Comparison of ENCODE assay signal across 10 cellular contexts in the genomic region with DNA sequence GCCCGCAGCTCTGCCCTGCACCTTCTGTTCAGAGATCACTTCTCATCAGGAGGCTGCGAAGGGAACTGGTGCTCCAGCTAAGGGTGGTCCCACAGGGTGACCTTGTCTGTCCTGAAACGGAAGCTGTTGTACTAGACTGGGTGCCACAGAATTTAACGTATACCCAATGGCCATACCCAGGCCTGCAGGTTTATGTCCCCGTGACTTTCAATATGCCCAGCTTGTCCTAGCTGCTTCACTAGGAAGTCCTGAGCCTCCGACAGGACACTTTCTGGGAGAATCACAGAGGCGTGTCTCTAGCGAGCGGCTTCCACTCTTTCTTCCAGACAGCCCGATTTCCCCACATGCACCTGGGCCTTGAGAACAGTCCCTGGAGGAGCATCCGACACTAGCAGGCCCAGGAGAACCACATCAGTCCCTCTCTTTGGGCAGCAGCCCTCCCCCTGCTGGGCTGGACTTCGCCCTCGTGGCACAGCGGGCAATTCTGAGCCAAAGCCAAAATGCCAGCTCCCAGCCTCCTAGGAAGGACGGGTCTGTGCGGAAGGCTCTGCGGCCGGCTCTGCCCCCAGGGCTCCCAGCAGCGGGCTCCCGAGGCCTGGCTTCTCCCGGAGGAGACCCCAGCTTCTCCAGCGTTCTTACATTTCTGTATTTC.
A peak's percentile ranks its signal among the peaks of the same experiment; 100 is the strongest.
DNase-seq lines count a peak whose midpoint lies in the region; ATAC-seq and TF ChIP-seq lines count a peak whose summit lies in the region.
"Had no signal": no experiment of that assay in that cellular context is flagged by ENCODE, and none has a peak within 500 bp of the region (broad histone marks: within the 10 kb centered on the region; RNA-seq: fewer than 3 reads in every experiment).

No MANE protein-coding gene starts in this region.

- H3K36me3 Mint-ChIP-seq in Calu3 (ENCODE audit: insufficient read depth, unreplicated experiment) (peaks cover 12% of the 10 kb centered on the region), neural progenitor cell (no peaks in the 10 kb centered on the region)

- no peaks in the 10 kb centered on the region for H3K36me3 ChIP-seq in effector memory CD4-positive, alpha-beta T cell (ENCODE audit: control insufficient read depth, insufficient read depth, low read length)
- no peaks in the 10 kb centered on the region for H3K36me3 ChIP-seq in neural progenitor cell
- H3K36me3 ChIP-seq: ascending aorta, MG63 had no signal

- no peak overlapping the region for H2AFZ ChIP-seq in neural progenitor cell (replicated peaks)

- H3K4me3 ChIP-seq in LNCaP clone FGC (ENCODE audit: low read depth, low read length) (no peak overlapping the region), neural progenitor cell (peak overlapping the region; percentile 48)
- peak overlapping the region; percentile 45 for H3K4me3 ChIP-seq in effector memory CD4-positive, alpha-beta T cell (ENCODE audit: insufficient read depth, low read depth, low read length, poor library complexity, severe bottlenecking)

- no peak overlapping the region for H3K9ac ChIP-seq in neural progenitor cell

- no peaks in the 10 kb centered on the region for H3K27me3 ChIP-seq in effector memory CD4-positive, alpha-beta T cell (replicated peaks; ENCODE audit: control insufficient read depth, insufficient read depth, low read length, poor library complexity, severe bottlenecking)
- H3K27me3 ChIP-seq in neural progenitor cell: no peaks in the 10 kb centered on the region
- H3K27me3 ChIP-seq: ascending aorta, MG63 had no signal

- H3K4me1 Mint-ChIP-seq in Calu3 (ENCODE audit: low read depth, unreplicated experiment) (peaks cover 21% of the 10 kb centered on the region), neural progenitor cell (peaks cover 14% of the 10 kb centered on the region)

- CTCF ChIA-PET in Calu3 (lab: Charles Lee): interaction anchor here (0.6 to 1.6 kb wide), 5 partner anchors 20 to 325 kb away, joined by 3 to 7 read pairs (median 3); no protein-coding TSS in a partner anchor

- H3K4me2 ChIP-seq in neural progenitor cell: peak overlapping the region; percentile 70

- no peak overlapping the region for H3K27ac Mint-ChIP-seq in Calu3 (ENCODE audit: unreplicated experiment)
- no peak overlapping the region for H3K27ac Mint-ChIP-seq in neural progenitor cell

- no peaks in the 10 kb centered on the region for H3K9me3 ChIP-seq in effector memory CD4-positive, alpha-beta T cell (ENCODE audit: control insufficient read depth, low read length)
- H3K9me3 ChIP-seq in neural progenitor cell (ENCODE audit: low read depth): no peaks in the 10 kb centered on the region

- peaks cover 8% of the 10 kb centered on the region for H3K27me3 Mint-ChIP-seq in Calu3 (ENCODE audit: unreplicated experiment)
- peaks cover 9% of the 10 kb centered on the region for H3K27me3 Mint-ChIP-seq in neural progenitor cell (ENCODE audit: insufficient read depth, low read depth)

- no peak for DNase-seq in Calu3
- no peak for DNase-seq in LNCaP clone FGC (ENCODE audit: low read depth)
- no peak for DNase-seq in effector memory CD4-positive, alpha-beta T cell
- DNase-seq in neural progenitor cell (ENCODE audit: low spot score): no peak
- no peak for DNase-seq in DMS79 treated with DMSO at 0.1 percent for 48 hours (lab: John Stamatoyannopoulos, UW)
- no peak for DNase-seq in NCI-H2107 treated with DMSO at 0.1 percent for 48 hours (lab: John Stamatoyannopoulos, UW; ENCODE audit: unreplicated experiment)
- no peak for DNase-seq in iPS-NIHi7 (ENCODE audit: extremely low spot score)

- intact Hi-C loops in Calu3 (cut with micrococcal nuclease; ENCODE audit: unreplicated experiment): loop anchor here (2.0 kb wide), 1 partner anchor 206 kb away; no protein-coding TSS in a partner anchor

- H3K27ac ChIP-seq in effector memory CD4-positive, alpha-beta T cell (ENCODE audit: insufficient read depth, low read length, poor library complexity, severe bottlenecking): no peak overlapping the region
- no peak overlapping the region for H3K27ac ChIP-seq in neural progenitor cell

- no peaks in the 10 kb centered on the region for H3K79me2 ChIP-seq in neural progenitor cell (ENCODE audit: low read depth)

- ATAC-seq in GM19452 (IDR thresholded peaks at IDR 0.05; ENCODE audit: unreplicated experiment): no peak

- peaks cover 15% of the 10 kb centered on the region for H3K4me1 ChIP-seq in effector memory CD4-positive, alpha-beta T cell (ENCODE audit: control insufficient read depth, insufficient read depth, low read length, poor library complexity, severe bottlenecking)
- H3K4me1 ChIP-seq in neural progenitor cell: no peaks in the 10 kb centered on the region

- H4K20me1 ChIP-seq in neural progenitor cell (ENCODE audit: low read depth): no peaks in the 10 kb centered on the region

- H3K4me3 Mint-ChIP-seq in Calu3 (ENCODE audit: low read depth, unreplicated experiment) (peak overlapping the region; percentile 57), neural progenitor cell (no peak overlapping the region)

- H3K9me3 Mint-ChIP-seq in Calu3 (ENCODE audit: low read depth, unreplicated experiment) (peaks cover 4% of the 10 kb centered on the region), neural progenitor cell (peaks cover 18% of the 10 kb centered on the region)

- TF ChIP-seq CTCF in Calu3 (IDR thresholded peaks at IDR 0.05; ENCODE audit: unreplicated experiment) (no peak), LNCaP clone FGC (IDR thresholded peaks at IDR 0.05; ENCODE audit: control insufficient read depth, extremely low read depth, insufficient read depth) (0 out of 2 replicates have a peak, but pooled peaks have one; percentile 5), neural progenitor cell (IDR thresholded peaks at IDR 0.05) (no peak)

- BruUV-seq in Calu3 (replicated peaks; lab: Mats Ljungman, UMichigan): no TSS peak

- peaks cover 9% of the 10 kb centered on the region for H3F3A ChIP-seq in neural progenitor cell (ENCODE audit: low read depth)
